1 cellular context compared by ENCODE assay signal in genomic region chr7:55593172-55593514, GRCh38.
TF ChIP-seq lines count a peak whose summit lies in the region.

No MANE protein-coding gene starts in this region.

TF ChIP-seq in IMR-90, 13 proteins besides CTCF, POLR2A, EP300 and RAD21 (continued from another document):
- TF ChIP-seq, protein P1, sequence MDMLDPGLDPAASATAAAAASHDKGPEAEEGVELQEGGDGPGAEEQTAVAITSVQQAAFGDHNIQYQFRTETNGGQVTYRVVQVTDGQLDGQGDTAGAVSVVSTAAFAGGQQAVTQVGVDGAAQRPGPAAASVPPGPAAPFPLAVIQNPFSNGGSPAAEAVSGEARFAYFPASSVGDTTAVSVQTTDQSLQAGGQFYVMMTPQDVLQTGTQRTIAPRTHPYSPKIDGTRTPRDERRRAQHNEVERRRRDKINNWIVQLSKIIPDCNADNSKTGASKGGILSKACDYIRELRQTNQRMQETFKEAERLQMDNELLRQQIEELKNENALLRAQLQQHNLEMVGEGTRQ (IDR thresholded peaks at IDR 0.05; ENCODE audit: low read depth, low read length) = no peak
- TF ChIP-seq MAZ (IDR thresholded peaks at IDR 0.05; ENCODE audit: borderline replicate concordance, low read depth, low read length) = no peak
- TF ChIP-seq, protein P2, sequence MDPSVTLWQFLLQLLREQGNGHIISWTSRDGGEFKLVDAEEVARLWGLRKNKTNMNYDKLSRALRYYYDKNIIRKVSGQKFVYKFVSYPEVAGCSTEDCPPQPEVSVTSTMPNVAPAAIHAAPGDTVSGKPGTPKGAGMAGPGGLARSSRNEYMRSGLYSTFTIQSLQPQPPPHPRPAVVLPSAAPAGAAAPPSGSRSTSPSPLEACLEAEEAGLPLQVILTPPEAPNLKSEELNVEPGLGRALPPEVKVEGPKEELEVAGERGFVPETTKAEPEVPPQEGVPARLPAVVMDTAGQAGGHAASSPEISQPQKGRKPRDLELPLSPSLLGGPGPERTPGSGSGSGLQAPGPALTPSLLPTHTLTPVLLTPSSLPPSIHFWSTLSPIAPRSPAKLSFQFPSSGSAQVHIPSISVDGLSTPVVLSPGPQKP (IDR thresholded peaks at IDR 0.05; ENCODE audit: borderline replicate concordance, low read depth, low read length) = no peak
- TF ChIP-seq MXI1 (IDR thresholded peaks at IDR 0.05; ENCODE audit: borderline replicate concordance, low read depth, low read length) = no peak
- no peak for TF ChIP-seq BHLHE40 (IDR thresholded peaks at IDR 0.05; ENCODE audit: low read depth, low read length)
